In the genomic region with DNA sequence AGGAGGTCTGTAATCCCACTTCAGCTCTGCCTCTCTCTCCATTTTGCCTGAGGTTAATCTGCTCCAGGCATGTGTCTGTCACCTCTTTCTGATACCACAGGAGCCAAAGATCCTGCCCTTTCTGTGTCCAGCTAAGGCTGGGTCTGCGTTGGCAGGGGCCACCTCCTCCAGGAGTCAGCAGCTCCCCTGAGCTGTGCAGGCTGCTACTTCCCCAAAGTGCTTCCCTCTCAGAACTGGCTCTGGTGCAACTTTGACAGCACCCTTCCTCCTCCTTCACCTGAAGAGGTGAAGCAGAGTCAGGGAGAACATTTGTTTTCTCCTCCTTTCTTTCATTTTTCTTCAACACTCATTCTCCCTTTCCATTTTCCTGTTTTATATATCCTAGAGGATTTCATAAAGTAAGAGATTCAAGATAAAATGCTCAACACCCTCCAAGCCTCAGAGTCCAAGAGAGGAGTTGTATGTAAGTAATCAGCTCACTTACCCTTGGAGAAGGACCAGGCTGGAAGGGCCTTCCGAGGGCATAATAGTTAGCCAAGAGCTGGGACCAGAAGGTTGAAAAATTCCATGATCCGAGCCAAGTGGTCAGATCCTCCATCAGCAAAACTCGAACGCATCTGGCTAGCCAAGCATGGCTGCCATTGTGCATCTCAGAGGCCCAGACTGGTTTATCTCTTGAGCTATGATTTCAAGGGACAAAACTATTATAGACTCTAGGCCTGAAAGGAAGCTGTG, we compare ENCODE assay signal across 18 cellular contexts.
DNase-seq lines count a peak whose midpoint lies in the region; ATAC-seq, FAIRE-seq and TF ChIP-seq lines count a peak whose summit lies in the region.
"Had no signal": no experiment of that assay in that cellular context is flagged by ENCODE, and none has a peak within 500 bp of the region (broad histone marks: within the 10 kb centered on the region; RNA-seq: fewer than 3 reads in every experiment).

No MANE protein-coding gene starts in this region.

- no peak overlapping the region for H2AFZ ChIP-seq in H1 (ENCODE audit: low read length)

- H2BK15ac ChIP-seq in H1 (ENCODE audit: low read length), result peak overlapping the region; percentile 33; the same call in 1 of the 2 replicates

- H3K4me1 ChIP-seq in H1 (replicated peaks in 1 of 4; ENCODE audit: control insufficient read depth in 3 of 4, insufficient read depth in 4 of 4, low read length in 3 of 4), result no peaks in the 10 kb centered on the region; a peak in 2 of 7 replicates
- H3K4me1 ChIP-seq in thymus (ENCODE audit: control insufficient read depth, insufficient read depth, low read length), result peaks cover 23% of the 10 kb centered on the region
- H3K4me1 ChIP-seq: psoas muscle had no signal

- no peak for TF ChIP-seq RAD21 in H1 (IDR thresholded peaks at IDR 0.05 in 1 of 2, conservative IDR thresholded peaks at IDR 0.05 in 1 of 2; ENCODE audit: low read depth in 2 of 2, low read length in 2 of 2)

- H3K18ac ChIP-seq in H1 (ENCODE audit: extremely low read depth, low read length), result no peak overlapping the region

- POLR2A ChIA-PET in H1 (lab: Charles Lee; ENCODE audit: partially characterized antibody), result interaction anchor here (0.7 kb wide), 1 partner anchor 463 kb away, joined by 3 read pairs; the partner anchor contains the start of gene RNLS
- POLR2A ChIA-PET in HEK293T (lab: Yijun Ruan, JAX), result no interaction called here

- H3K56ac ChIP-seq in H1 (replicated peaks; ENCODE audit: insufficient read length, low read depth, low read length), result no peak overlapping the region

- no peak for TF ChIP-seq CTCF in H1 (IDR thresholded peaks at IDR 0.05; ENCODE audit: control extremely low read depth in 1 of 3, insufficient read depth in 1 of 3, low read depth in 1 of 3, low read length in 3 of 3)

- no peak overlapping the region for H2BK12ac ChIP-seq in H1 (ENCODE audit: low read depth, low read length)

- H3K27ac ChIP-seq in H1 (ENCODE audit: low read depth, low read length), result no peak overlapping the region
- peak overlapping the region; percentile 11 for H3K27ac ChIP-seq in thymus (ENCODE audit: low read depth)
- H3K27ac ChIP-seq: 22Rv1, foreskin keratinocyte, psoas muscle had no signal

- no peaks in the 10 kb centered on the region for H3K9me3 ChIP-seq in H1 (ENCODE audit: insufficient read depth in 2 of 2, low read depth in 1 of 2, low read length in 1 of 2)
- H3K9me3 ChIP-seq in thymus (ENCODE audit: control insufficient read depth), result no peaks in the 10 kb centered on the region
- H3K9me3 ChIP-seq: psoas muscle had no signal

- no peak overlapping the region for H3K14ac ChIP-seq in H1 (ENCODE audit: insufficient read length)

- WGBS in H1 (ENCODE audit: extremely low coverage in 1 of 2, insufficient coverage in 1 of 2, insufficient read length in 1 of 2, insufficient replicate concordance in 2 of 2, low coverage in 1 of 2, low lambda C conversion rate in 2 of 2, missing lambda C conversion rate in 1 of 2), 2 experiments, result 94% methylated on average over 5 of the region's 5 CpGs; no CpG with 5 or more reads in 1 of the 2 experiments
- 86% methylated on average over 5 of the region's 5 CpGs for WGBS in thymus

- H2BK120ac ChIP-seq in H1 (replicated peaks; ENCODE audit: low read depth, low read length), result no peak overlapping the region

- no peaks in the 10 kb centered on the region for H3K79me1 ChIP-seq in H1 (ENCODE audit: low read depth, low read length)

- H2BK5ac ChIP-seq in H1 (ENCODE audit: low read depth, low read length), result no peak overlapping the region

- CTCF ChIA-PET in H1 (lab: Charles Lee; ENCODE audit: partially characterized antibody) (interaction anchor here (0.6 to 1.1 kb wide), 5 partner anchors 10 to 432 kb away, joined by 3 to 6 read pairs (median 3); no protein-coding TSS in a partner anchor), HEK293T (lab: Yijun Ruan, JAX) (interaction anchor here (0.8 kb wide), 1 partner anchor 183 kb away, joined by 4 read pairs; no protein-coding TSS in a partner anchor)

- H3K4me2 ChIP-seq in H1 (ENCODE audit: insufficient read depth in 1 of 2, low read depth in 2 of 2, low read length in 2 of 2), result no peak overlapping the region

- H3K4me3 ChIP-seq in H1 (ENCODE audit: extremely low read depth in 1 of 4, insufficient read depth in 2 of 4, low read depth in 3 of 4, low read length in 4 of 4) (no peak overlapping the region), thymus (ENCODE audit: low read length) (no peak overlapping the region)
- H3K4me3 ChIP-seq: K562, psoas muscle had no signal

- H3K36me3 ChIP-seq in H1 (ENCODE audit: control insufficient read depth in 2 of 4, insufficient read depth in 4 of 4, low read length in 3 of 4) (no peaks in the 10 kb centered on the region), thymus (ENCODE audit: control insufficient read depth, insufficient read depth) (no peaks in the 10 kb centered on the region)

- FAIRE-seq in H1 (lab: Jason Lieb, UNC), result no peak
- FAIRE-seq: K562 had no signal

- no peaks in the 10 kb centered on the region for H3K23me2 ChIP-seq in H1 (ENCODE audit: low read depth, low read length)

- no peak for TF ChIP-seq POLR2A in H1 (IDR thresholded peaks at IDR 0.05; ENCODE audit: control extremely low read depth in 1 of 2, low read depth in 2 of 2, low read length in 2 of 2)

- no peak overlapping the region for H3K23ac ChIP-seq in H1 (ENCODE audit: insufficient read length)

- no peak overlapping the region for H3K4ac ChIP-seq in H1 (replicated peaks; ENCODE audit: insufficient read length, low read depth, low read length)

- H3K9ac ChIP-seq in H1 (replicated peaks in 1 of 4; ENCODE audit: extremely low read depth in 1 of 4, low read depth in 3 of 4, low read length in 3 of 4), result no peak overlapping the region

- H2BK20ac ChIP-seq in H1 (ENCODE audit: low read length), result no peak overlapping the region

- no peaks in the 10 kb centered on the region for H4K20me1 ChIP-seq in H1 (replicated peaks in 1 of 2; ENCODE audit: control insufficient read depth in 1 of 2, insufficient read depth in 2 of 2, low read length in 2 of 2)

- ATAC-seq in HG03095 (IDR thresholded peaks at IDR 0.05; ENCODE audit: unreplicated experiment), result no peak
- ATAC-seq: activated CD4-positive, CD25-positive, alpha-beta regulatory T cell treated with anti-CD3 and anti-CD28 coated beads, Interleukin-2, amount 50 U/mL, for 24 hours; foreskin keratinocyte; K562; psoas muscle had no signal

- DNase-seq in SIG-M5 treated with dmso at 0.1 percent for 504 hours (lab: John Stamatoyannopoulos, UW; ENCODE audit: unreplicated experiment), result peak; percentile 12
- DNase-seq in SIG-M5 (lab: John Stamatoyannopoulos, UW), result no peak
- DNase-seq in NOMO-1 treated with DMSO at 0.1 percent for 48 hours (lab: John Stamatoyannopoulos, UW; ENCODE audit: unreplicated experiment), result peak; percentile 82
- DNase-seq in H1 (ENCODE audit: low read depth in 1 of 2, low spot score in 2 of 2), result no peak
- no peak for DNase-seq in HUDEP-2 (lab: John Stamatoyannopoulos, UW; ENCODE audit: unreplicated experiment in 76 of 76)
- no peak for DNase-seq in HEK293T (ENCODE audit: extremely low spot score)
- DNase-seq: activated effector memory CD4-positive, alpha-beta T cell treated with anti-CD3 and anti-CD28 coated beads, Interleukin-2, amount 50 U/mL, for 16 hours; amygdala; foreskin keratinocyte; H9; NCI-H146; NCI-H345; psoas muscle had no signal

- no peak overlapping the region for H4K5ac ChIP-seq in H1 (ENCODE audit: insufficient read length, low read depth, low read length)

- no peaks in the 10 kb centered on the region for H3K79me2 ChIP-seq in H1 (ENCODE audit: control insufficient read depth in 1 of 2, insufficient read depth in 2 of 2, low read length in 2 of 2)

- no peak overlapping the region for H4K8ac ChIP-seq in H1 (ENCODE audit: extremely low read depth, insufficient read depth, low read length)

- no peak for TF ChIP-seq EP300 in H1 (IDR thresholded peaks at IDR 0.05; ENCODE audit: borderline replicate concordance in 1 of 2, low read depth in 2 of 2, low read length in 2 of 2)

- H3K27me3 ChIP-seq in H1 (replicated peaks in 1 of 4; ENCODE audit: control insufficient read depth in 3 of 4, extremely low read depth in 1 of 4, insufficient read depth in 3 of 4, low read length in 3 of 4) (no peaks in the 10 kb centered on the region), thymus (ENCODE audit: control insufficient read depth, insufficient read depth) (no peaks in the 10 kb centered on the region)
- H3K27me3 ChIP-seq: foreskin keratinocyte had no signal

- H2AK5ac ChIP-seq in H1 (ENCODE audit: low read depth, low read length), result no peak overlapping the region

- no peak overlapping the region for H4K91ac ChIP-seq in H1 (replicated peaks; ENCODE audit: insufficient read length, low read length)

TF ChIP-seq in H1, 55 proteins besides CTCF, POLR2A, EP300 and RAD21 (continues in another document):
- no peak for TF ChIP-seq SAP30 (IDR thresholded peaks at IDR 0.05; ENCODE audit: insufficient read depth, insufficient replicate concordance, low read length)
- TF ChIP-seq EGR1 (IDR thresholded peaks at IDR 0.05; ENCODE audit: borderline replicate concordance, low read depth, low read length), result no peak
- no peak for TF ChIP-seq SP4 (IDR thresholded peaks at IDR 0.05; ENCODE audit: low read length)
- TF ChIP-seq MAFK (IDR thresholded peaks at IDR 0.05; ENCODE audit: low read depth, low read length), result no peak
- TF ChIP-seq CBX8 (IDR thresholded peaks at IDR 0.05; ENCODE audit: borderline replicate concordance, low read depth, low read length), result no peak
- TF ChIP-seq KDM5A (IDR thresholded peaks at IDR 0.05; ENCODE audit: low read length), result no peak
- TF ChIP-seq SIX5 (IDR thresholded peaks at IDR 0.05; ENCODE audit: low read depth, low read length), result no peak
- no peak for TF ChIP-seq KDM1A (IDR thresholded peaks at IDR 0.05; ENCODE audit: borderline replicate concordance, low read length)
- TF ChIP-seq ASH2L (IDR thresholded peaks at IDR 0.05; ENCODE audit: low read length), result no peak
- TF ChIP-seq JUN (IDR thresholded peaks at IDR 0.05; ENCODE audit: low read depth, low read length), result no peak

TF ChIP-seq in HEK293T, 16 proteins besides CTCF, POLR2A, EP300 and RAD21:
- TF ChIP-seq, protein P1, sequence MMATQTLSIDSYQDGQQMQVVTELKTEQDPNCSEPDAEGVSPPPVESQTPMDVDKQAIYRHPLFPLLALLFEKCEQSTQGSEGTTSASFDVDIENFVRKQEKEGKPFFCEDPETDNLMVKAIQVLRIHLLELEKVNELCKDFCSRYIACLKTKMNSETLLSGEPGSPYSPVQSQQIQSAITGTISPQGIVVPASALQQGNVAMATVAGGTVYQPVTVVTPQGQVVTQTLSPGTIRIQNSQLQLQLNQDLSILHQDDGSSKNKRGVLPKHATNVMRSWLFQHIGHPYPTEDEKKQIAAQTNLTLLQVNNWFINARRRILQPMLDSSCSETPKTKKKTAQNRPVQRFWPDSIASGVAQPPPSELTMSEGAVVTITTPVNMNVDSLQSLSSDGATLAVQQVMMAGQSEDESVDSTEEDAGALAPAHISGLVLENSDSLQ (IDR thresholded peaks at IDR 0.05), result no peak
- no peak for TF ChIP-seq FOXM1 (IDR thresholded peaks at IDR 0.05; ENCODE audit: borderline replicate concordance)
- no peak for TF ChIP-seq FOXA1 (IDR thresholded peaks at IDR 0.05)
- no peak for TF ChIP-seq SUZ12 (IDR thresholded peaks at IDR 0.05)

Comparison
In these comparisons a context has a peak if more than half of its experiments do, and no peak if none do; other contexts are left out.
1. DNase-seq: peak in SIG-M5 treated with dmso at 0.1 percent for 504 hours (single experiment) and NOMO-1 treated with DMSO at 0.1 percent for 48 hours (single experiment); none in SIG-M5 (single experiment), H1 (0 of 2), HUDEP-2 (0 of 76) and HEK293T (single experiment).